Comparison of ENCODE assay signal across 26 cellular contexts in the genomic region with DNA sequence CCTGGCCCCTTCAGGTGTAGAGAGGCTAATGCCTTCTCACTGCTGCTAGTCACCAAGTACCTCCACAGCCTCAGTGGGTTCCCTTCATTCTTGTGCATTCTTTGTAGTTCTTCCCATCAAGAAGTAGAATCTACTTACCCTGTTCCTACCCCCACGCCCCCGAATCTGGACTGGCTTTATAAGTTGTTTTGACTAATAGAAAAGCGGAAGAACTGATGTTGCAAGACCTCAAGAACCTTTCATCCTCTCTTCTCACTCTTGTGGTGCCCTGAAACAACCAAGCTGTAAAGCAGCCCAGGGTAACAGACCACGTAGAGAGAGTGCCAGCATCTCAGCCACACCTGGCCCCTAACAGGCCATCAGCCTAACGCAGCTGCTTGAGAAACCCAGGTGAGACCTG. TPM values are rescaled to one million over a fixed set of nuclear protein-coding genes. Genes with fewer than 3 reads are reported as not detected.
"Had no signal": no experiment of that assay in that cellular context is flagged by ENCODE, and none has a peak within 500 bp of the region (broad histone marks: within the 10 kb centered on the region; RNA-seq: fewer than 3 reads in every experiment).

No MANE protein-coding gene starts in this region.

- DNase-seq: activated CD4-positive, alpha-beta T cell treated with anti-CD3 and anti-CD28 coated beads, Interleukin-2, amount 10 ng/mL, durations not matched to agents 7 days and 5 days; activated CD4-positive, CD25-positive, alpha-beta regulatory T cell treated with anti-CD3 and anti-CD28 coated beads, Interleukin-2, amount 50 U/mL, for 72 hours; activated CD8-positive, alpha-beta memory T cell treated with anti-CD3 and anti-CD28 coated beads, Interleukin-2, amount 10 ng/mL, durations not matched to agents 7 days and 5 days; activated CD8-positive, alpha-beta T cell treated with anti-CD3 and anti-CD28 coated beads for 36 hours; central memory CD4-positive, alpha-beta T cell; effector memory CD8-positive, alpha-beta T cell; foreskin melanocyte; immature natural killer cell; lower lobe of right lung; naive B cell; occipital lobe; retina; sigmoid colon; stimulated activated CD4-positive, alpha-beta T cell treated with anti-CD3 and anti-CD28 coated beads, Interleukin-2, amount 100 ng/mL, for 48 hours; stimulated activated CD8-positive, alpha-beta memory T cell treated with anti-CD3 and anti-CD28 coated beads, Interleukin-4, amount 100 ng/mL, for 48 hours; stimulated activated naive CD4-positive, alpha-beta T cell; testis; upper lobe of left lung; WERI-Rb-1 had no signal

- H3K9me3 ChIP-seq: lower lobe of right lung, sigmoid colon, testis, upper lobe of left lung had no signal

- H3K27me3 ChIP-seq: hepatocyte, sigmoid colon, testis, upper lobe of left lung had no signal

- H3K27ac ChIP-seq: hepatocyte, lower lobe of right lung, sigmoid colon, testis, upper lobe of left lung, WERI-Rb-1 had no signal

- ATAC-seq: activated CD8-positive, alpha-beta memory T cell treated with anti-CD3 and anti-CD28 coated beads, Interleukin-2, amount 10 ng/mL, durations not matched to agents 7 days and 5 days; activated CD8-positive, alpha-beta T cell treated with anti-CD3 and anti-CD28 coated beads for 36 hours; activated naive CD4-positive, alpha-beta T cell treated with anti-CD3 and anti-CD28 coated beads, Interleukin-2, amount 50 U/mL, for 72 hours; effector memory CD8-positive, alpha-beta T cell; esophagus mucosa; left lobe of liver had no signal

- H3K4me3 ChIP-seq: hepatocyte, lower lobe of right lung, sigmoid colon, smooth muscle cell, testis, upper lobe of left lung had no signal

- H2AFZ ChIP-seq: hepatocyte had no signal

- H3K36me3 ChIP-seq: lower lobe of right lung, sigmoid colon, upper lobe of left lung, WERI-Rb-1 had no signal

- H3K4me2 ChIP-seq: hepatocyte, smooth muscle cell had no signal

- H3K4me1 ChIP-seq: lower lobe of right lung, testis, upper lobe of left lung had no signal

RNA-seq across cellular contexts. Expression of a gene that starts 23.2 kb away (rescaled TPM):
- total RNA-seq: activated CD4-positive, alpha-beta T cell treated with anti-CD3 and anti-CD28 coated beads, Interleukin-2, amount 10 ng/mL, durations not matched to agents 7 days and 5 days; activated CD8-positive, alpha-beta memory T cell treated with anti-CD3 and anti-CD28 coated beads, Interleukin-2, amount 10 ng/mL, durations not matched to agents 7 days and 5 days; activated T-helper 1 cell treated with anti-CD3 and anti-CD28 coated beads, Interleukin-12 subunit alpha, Interleukin-12 subunit beta, Interleukin-2, Interleukin-4 antibody, amounts not matched to agents 30 ng/mL and 10 ng/mL and 1 ng/mL, durations not matched to agents 14 hours and 24 hours and 36 hours; T-helper 2 cell treated with Interferon-gamma antibody and Interleukin-4, amounts not matched to agents 100 ng/mL and 5 ng/mL, for 36 hours had no signal
